ENCODE assay signal across 8 cellular contexts in genomic region chr10:62243647-62243997, GRCh38. TPM values are rescaled to one million over a fixed set of nuclear protein-coding genes. Genes with fewer than 3 reads are reported as not detected.
DNase-seq lines count a peak whose midpoint lies in the region; ATAC-seq, FAIRE-seq and TF ChIP-seq lines count a peak whose summit lies in the region.

No MANE protein-coding gene starts in this region.

- no peaks in the 10 kb centered on the region for H3K27me3 ChIP-seq in BE2C
- H3K27me3 ChIP-seq in vagina = no peaks in the 10 kb centered on the region

- DNase-seq in BE2C = no peak
- no peak for DNase-seq in epithelial cell of proximal tubule (ENCODE audit: low read depth)
- no peak for DNase-seq in NCI-H1436 (lab: John Stamatoyannopoulos, UW)
- DNase-seq in HTR-8/SVneo (ENCODE audit: insufficient read length, low spot score) = no peak
- DNase-seq in D341Med (ENCODE audit: low spot score) = no peak
- DNase-seq in vagina (ENCODE audit: extremely low spot score in 2 of 2) = no peak

- H3K4me1 ChIP-seq in BE2C (peaks cover 33% of the 10 kb centered on the region), vagina (peaks cover 24% of the 10 kb centered on the region)

- TF ChIP-seq CTCF in BE2C (IDR thresholded peaks at IDR 0.05; ENCODE audit: low read depth, low read length) = no peak
- no peak for TF ChIP-seq CTCF in epithelial cell of proximal tubule (conservative IDR thresholded peaks at IDR 0.05; ENCODE audit: low read depth, low read length)
- TF ChIP-seq CTCF in vagina (IDR thresholded peaks at IDR 0.05) = no peak

- ATAC-seq in GM19468 (IDR thresholded peaks at IDR 0.05; ENCODE audit: extremely low read depth, unreplicated experiment) (peak; percentile 14), HG03571 (IDR thresholded peaks at IDR 0.05; ENCODE audit: unreplicated experiment) (peak; percentile 40)

- no peak for TF ChIP-seq POLR2A in vagina (IDR thresholded peaks at IDR 0.05)

- no peak overlapping the region for H3K27ac ChIP-seq in vagina

- H3K9me3 ChIP-seq in BE2C (no peaks in the 10 kb centered on the region), vagina (no peaks in the 10 kb centered on the region)

- no peaks in the 10 kb centered on the region for H3K36me3 ChIP-seq in BE2C
- H3K36me3 ChIP-seq in vagina = no peaks in the 10 kb centered on the region

- peak overlapping the region; percentile 13 for H3K4me3 ChIP-seq in BE2C (ENCODE audit: low read depth, low read length)
- peak overlapping the region; percentile 64 for H3K4me3 ChIP-seq in epithelial cell of proximal tubule (ENCODE audit: low read depth, low read length)
- H3K4me3 ChIP-seq in vagina = no peak overlapping the region

- no peak for FAIRE-seq in HTR-8/SVneo (lab: Jason Lieb, UNC)

- intact Hi-C loops in vagina (cut with DNase I) = loop anchor here (5.0 kb wide), 1 partner anchor 206 kb away; no protein-coding TSS in a partner anchor

RNA-seq across cellular contexts. Expression of gene RTKN2, which starts 25.0 kb away (rescaled TPM):
- polyA plus RNA-seq in BE2C (2012; ENCODE audit: insufficient read depth, insufficient read length, low read depth) = 0.73 TPM
- total RNA-seq in epithelial cell of proximal tubule (7.1 and 13.8 TPM in 2 replicates), vagina (2.5 TPM)

Comparison
In these comparisons a context has a peak if more than half of its experiments do, and no peak if none do; other contexts are left out.
1. H3K4me3 ChIP-seq: peak in BE2C (single experiment) and epithelial cell of proximal tubule (single experiment); none in vagina (0 of 2).